In the genomic region with DNA sequence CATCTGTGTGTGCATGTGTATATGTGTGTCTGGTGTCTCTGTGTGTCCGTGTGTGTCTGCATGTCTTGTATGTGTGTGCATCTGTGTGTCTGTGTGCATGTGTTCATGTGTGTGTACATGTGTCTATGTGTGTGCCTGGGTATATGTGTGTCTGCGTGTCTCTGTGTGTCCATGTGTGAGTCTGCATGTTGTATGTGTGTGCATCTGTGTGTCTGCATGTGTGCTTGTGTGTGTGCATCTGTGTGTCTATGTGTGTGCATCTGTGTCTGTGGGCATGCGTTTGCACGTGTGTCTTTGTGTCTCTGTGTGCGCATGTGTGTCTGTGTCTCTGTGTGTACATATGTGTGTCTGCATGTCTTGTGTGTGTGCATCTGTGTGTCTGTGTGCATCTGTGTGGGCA, we compare ENCODE assay signal across 17 cellular contexts.
DNase-seq lines count a peak whose midpoint lies in the region; ATAC-seq, FAIRE-seq and TF ChIP-seq lines count a peak whose summit lies in the region.
"Had no signal": no experiment of that assay in that cellular context is flagged by ENCODE, and none has a peak within 500 bp of the region (broad histone marks: within the 10 kb centered on the region; RNA-seq: fewer than 3 reads in every experiment).

No MANE protein-coding gene starts in this region.

- H2BK120ac ChIP-seq in mesenchymal stem cell (ENCODE audit: low read depth, low read length) = no peak overlapping the region

- no peaks in the 10 kb centered on the region for H3K27me3 Mint-ChIP-seq in activated T-cell treated with anti-CD3 and anti-CD28 coated beads, Interleukin-2, amount 50 U/mL, for 72 hours (ENCODE audit: low read depth)

- in situ Hi-C loops in GM12878 (cut with MboI) = no loop called here

- RAD21 ChIA-PET in GM12878 (lab: Charles Lee; ENCODE audit: unreplicated experiment) = no interaction called here

- ATAC-seq in GM12878 = no peak
- no peak for ATAC-seq in activated T-cell treated with anti-CD3 and anti-CD28 coated beads, Interleukin-2, amount 50 U/mL, for 72 hours (replicated peaks in 1 of 2)
- ATAC-seq: CD8-positive, alpha-beta T cell had no signal

- H3K4me2 ChIP-seq in GM12878 (ENCODE audit: control insufficient read depth, insufficient read depth) (no peak overlapping the region), mesenchymal stem cell (ENCODE audit: low read length, poor library complexity, severe bottlenecking) (no peak overlapping the region)
- H3K4me2 ChIP-seq: BLaER1 treated with 17β-estradiol and CSF1 and Interleukin-3, amounts not matched to agents 10 nM and 100 nM had no signal

- TF ChIP-seq CTCF in HEK293 (tag by site-specific recombination; IDR thresholded peaks at IDR 0.05) (no peak), GM12878 (IDR thresholded peaks at IDR 0.05 in 2 of 3, conservative IDR thresholded peaks at IDR 0.05 in 1 of 3; ENCODE audit: control insufficient read depth in 2 of 3, extremely low read depth in 1 of 3, insufficient read depth in 1 of 3, low read depth in 3 of 3, low read length in 3 of 3) (no peak), sigmoid colon (IDR thresholded peaks at IDR 0.05) (no peak)

- CTCF ChIA-PET in HEK293 (lab: Yijun Ruan, JAX) = interaction anchor here (0.9 to 1.3 kb wide), 3 partner anchors 9 to 104 kb away, joined by 3 to 5 read pairs (median 4); no protein-coding TSS in a partner anchor
- CTCF ChIA-PET in GM12878 (lab: Yijun Ruan, JAX) = interaction anchor here (1.2 kb wide), 1 partner anchor 9 kb away, joined by 5 read pairs; no protein-coding TSS in a partner anchor

- H3K36me3 Mint-ChIP-seq in activated T-cell treated with anti-CD3 and anti-CD28 coated beads, Interleukin-2, amount 50 U/mL, for 72 hours (ENCODE audit: insufficient read depth in 2 of 2) = no peaks in the 10 kb centered on the region
- H3K36me3 Mint-ChIP-seq: CD8-positive, alpha-beta T cell had no signal

- TF ChIP-seq RAD21 in GM12878 (IDR thresholded peaks at IDR 0.05; ENCODE audit: insufficient read depth, low read depth, low read length) = no peak

- H3K14ac ChIP-seq in mesenchymal stem cell (ENCODE audit: low read length in 2 of 2) = no peak overlapping the region

- H2AK5ac ChIP-seq in mesenchymal stem cell (ENCODE audit: low read length, severe bottlenecking) = no peak overlapping the region

- H3K27ac ChIP-seq in HEK293 (ENCODE audit: extremely low read depth, low read depth, low read length) (no peak overlapping the region), GM12878 (ENCODE audit: control insufficient read depth, insufficient read depth) (no peak overlapping the region), mesenchymal stem cell (ENCODE audit: low read length, poor library complexity, severe bottlenecking) (no peak overlapping the region), sigmoid colon (peak overlapping the region in 3 of 4 donors; percentile 10 to 80 (median 75))
- H3K27ac ChIP-seq: BLaER1 treated with 17β-estradiol and CSF1 and Interleukin-3, amounts not matched to agents 10 nM and 100 nM had no signal

- H3K27me3 ChIP-seq in GM12878 (replicated peaks in 1 of 2; ENCODE audit: control insufficient read depth in 2 of 2, insufficient read depth in 2 of 2, low read length in 1 of 2) (no peaks in the 10 kb centered on the region), mesenchymal stem cell (ENCODE audit: control insufficient read depth in 1 of 2, insufficient read depth in 1 of 2, low read length in 2 of 2) (no peaks in the 10 kb centered on the region), sigmoid colon (no peaks in the 10 kb centered on the region)
- H3K27me3 ChIP-seq: BLaER1 treated with 17β-estradiol and CSF1 and Interleukin-3, amounts not matched to agents 10 nM and 100 nM had no signal

- H3K9me3 Mint-ChIP-seq in activated T-cell treated with anti-CD3 and anti-CD28 coated beads, Interleukin-2, amount 50 U/mL, for 72 hours = no peaks in the 10 kb centered on the region
- H3K9me3 Mint-ChIP-seq: CD8-positive, alpha-beta T cell; HFFc6 had no signal

- H2BK15ac ChIP-seq in mesenchymal stem cell (ENCODE audit: low read depth, poor library complexity, severe bottlenecking) = no peak overlapping the region

- DNase-seq in GM12878 (ENCODE audit: low read depth, low spot score) (no peak), mesenchymal stem cell (no peak), sigmoid colon (peak; percentile 52), hippocampal formation (lab: John Stamatoyannopoulos, UW) (no peak), NCI-H510A (lab: John Stamatoyannopoulos, UW) (no peak)
- no peak for DNase-seq in activated T-cell treated with anti-CD3 and anti-CD28 coated beads, Interleukin-2, amount 50 U/mL, for 72 hours
- DNase-seq: Calu3, EL, HFFc6, NCI-H1436, NCI-H1930, NCI-H226, NCI-H524 treated with DMSO at 0.1 percent for 48 hours had no signal

- no peaks in the 10 kb centered on the region for H4K20me1 ChIP-seq in GM12878 (ENCODE audit: control insufficient read depth, insufficient read depth)
- H4K20me1 ChIP-seq: BLaER1 treated with 17β-estradiol and CSF1 and Interleukin-3, amounts not matched to agents 10 nM and 100 nM had no signal

- SMC1A ChIA-PET in GM12878 (lab: Charles Lee; ENCODE audit: uncharacterized antibody, unreplicated experiment) = no interaction called here

- BruUV-seq in GM12878 (replicated peaks; lab: Mats Ljungman, UMichigan) = no TSS peak

- H3K9ac ChIP-seq in GM12878 (ENCODE audit: control insufficient read depth, insufficient read depth, low read length) (no peak overlapping the region), mesenchymal stem cell (ENCODE audit: low read length) (no peak overlapping the region)
- H3K9ac ChIP-seq: BLaER1 treated with 17β-estradiol and CSF1 and Interleukin-3, amounts not matched to agents 10 nM and 100 nM had no signal

- peaks cover 6% of the 10 kb centered on the region for H3K4me1 Mint-ChIP-seq in activated T-cell treated with anti-CD3 and anti-CD28 coated beads, Interleukin-2, amount 50 U/mL, for 72 hours (ENCODE audit: low read depth)

- no peak overlapping the region for H3K18ac ChIP-seq in mesenchymal stem cell (ENCODE audit: low read depth in 1 of 2, low read length in 2 of 2)

- no peak overlapping the region for H2BK5ac ChIP-seq in mesenchymal stem cell (ENCODE audit: low read depth, low read length, poor library complexity, severe bottlenecking)

- no peak overlapping the region for H3K23ac ChIP-seq in mesenchymal stem cell (ENCODE audit: low read length in 2 of 2)

- no peak overlapping the region for H2BK12ac ChIP-seq in mesenchymal stem cell (ENCODE audit: low read length in 2 of 2)

- POLR2A ChIA-PET in HEK293 (lab: Yijun Ruan, JAX) (no interaction called here), GM12878 (lab: Charles Lee) (no interaction called here)

- H3K4me1 ChIP-seq in HEK293 (ENCODE audit: control insufficient read depth, insufficient read depth, low read length) (no peaks in the 10 kb centered on the region), GM12878 (ENCODE audit: control insufficient read depth, insufficient read depth, low read length) (peaks cover 4% of the 10 kb centered on the region), mesenchymal stem cell (ENCODE audit: control insufficient read depth, insufficient read depth, low read depth, low read length) (peaks cover 11% of the 10 kb centered on the region), sigmoid colon (peaks cover 0 to 58% (median 11%) of the 10 kb centered on the region in 4 donors)

- H4K8ac ChIP-seq in mesenchymal stem cell (ENCODE audit: low read length) = no peak overlapping the region

- FAIRE-seq in GM12878 (lab: Jason Lieb, UNC) = no peak
- FAIRE-seq: H54 had no signal

- no peaks in the 10 kb centered on the region for H3K79me1 ChIP-seq in mesenchymal stem cell (replicated peaks; ENCODE audit: low read length, poor library complexity, severe bottlenecking)

- H3K79me2 ChIP-seq in GM12878 (ENCODE audit: control insufficient read depth, insufficient read depth, low read length) = no peaks in the 10 kb centered on the region

- no peak for TF ChIP-seq POLR2A in GM12878 (IDR thresholded peaks at IDR 0.05; ENCODE audit: low read depth, low read length)
- TF ChIP-seq POLR2A in sigmoid colon (IDR thresholded peaks at IDR 0.05) = no peak

- TF ChIP-seq EP300 in GM12878 (IDR thresholded peaks at IDR 0.05; ENCODE audit: borderline replicate concordance in 1 of 2, control insufficient read depth in 1 of 2, low read depth in 2 of 2, low read length in 2 of 2) (no peak), sigmoid colon (IDR thresholded peaks at IDR 0.05) (no peak)

- no peak overlapping the region for H3K4me3 ChIP-seq in HEK293 (ENCODE audit: low read depth, low read length)
- no peak overlapping the region for H3K4me3 ChIP-seq in GM12878
- no peak overlapping the region for H3K4me3 ChIP-seq in mesenchymal stem cell (ENCODE audit: insufficient read depth in 1 of 2, low read depth in 1 of 2, low read length in 2 of 2)
- no peak overlapping the region for H3K4me3 ChIP-seq in sigmoid colon
- H3K4me3 ChIP-seq: BLaER1 treated with 17β-estradiol and CSF1 and Interleukin-3, amounts not matched to agents 10 nM and 100 nM had no signal

- H3K36me3 ChIP-seq in HEK293 (ENCODE audit: control insufficient read depth in 2 of 2, insufficient read depth in 1 of 2, low read length in 2 of 2) (no peaks in the 10 kb centered on the region), GM12878 (ENCODE audit: control insufficient read depth in 2 of 2, insufficient read depth in 2 of 2, low read length in 1 of 2) (no peaks in the 10 kb centered on the region), mesenchymal stem cell (ENCODE audit: control insufficient read depth in 1 of 2, insufficient read depth in 2 of 2, low read depth in 1 of 2, low read length in 2 of 2) (peaks cover 12 to 23% of the 10 kb centered on the region in 2 experiments), sigmoid colon (peaks cover 0 to 29% (median 5%) of the 10 kb centered on the region in 4 donors)
- H3K36me3 ChIP-seq: BLaER1 treated with 17β-estradiol and CSF1 and Interleukin-3, amounts not matched to agents 10 nM and 100 nM had no signal

- 60% methylated on average over 5 of the region's 5 CpGs for WGBS in GM12878 (ENCODE audit: insufficient coverage, insufficient replicate concordance, low lambda C conversion rate, missing lambda C conversion rate)
- 96% methylated on average over 5 of the region's 5 CpGs for WGBS in mesenchymal stem cell
- WGBS in sigmoid colon, 2 donors = 92 to 95% methylated on average over 5 of the region's 5 CpGs

- intact Hi-C loops in GM12878 (cut with micrococcal nuclease; ENCODE audit: unreplicated experiment) = no loop called here
- intact Hi-C loops in sigmoid colon (cut with DNase I) = no loop called here

- H2AFZ ChIP-seq in GM12878 (ENCODE audit: control insufficient read depth, low read depth, low read length) (no peak overlapping the region), mesenchymal stem cell (ENCODE audit: low read depth, low read length) (no peak overlapping the region)

- H3K27ac Mint-ChIP-seq in activated T-cell treated with anti-CD3 and anti-CD28 coated beads, Interleukin-2, amount 50 U/mL, for 72 hours = no peak overlapping the region
- H3K27ac Mint-ChIP-seq: CD8-positive, alpha-beta T cell; HFFc6 had no signal

- H4K91ac ChIP-seq in mesenchymal stem cell (ENCODE audit: low read length) = peak overlapping the region; percentile 40

- no peak overlapping the region for H3K4ac ChIP-seq in mesenchymal stem cell (ENCODE audit: low read depth in 1 of 2, low read length in 2 of 2)

- H3K9me3 ChIP-seq in HEK293 (ENCODE audit: control insufficient read depth, insufficient read depth, low read depth, low read length) (no peaks in the 10 kb centered on the region), GM12878 (replicated peaks; ENCODE audit: control insufficient read depth, insufficient read depth, low read length) (no peaks in the 10 kb centered on the region), mesenchymal stem cell (ENCODE audit: control insufficient read depth, low read length) (no peaks in the 10 kb centered on the region), sigmoid colon (no peaks in the 10 kb centered on the region)

- no peak overlapping the region for H3K4me3 Mint-ChIP-seq in activated T-cell treated with anti-CD3 and anti-CD28 coated beads, Interleukin-2, amount 50 U/mL, for 72 hours
- H3K4me3 Mint-ChIP-seq: CD8-positive, alpha-beta T cell; HFFc6 had no signal

Comparison
In these comparisons a context has a peak if more than half of its experiments do, and no peak if none do; other contexts are left out.
1. H3K27ac ChIP-seq: peak in sigmoid colon (3 of 4); none in HEK293 (single experiment), GM12878 (single experiment) and mesenchymal stem cell (single experiment).